ENCODE assay signal across 1 cellular context in the genomic region with DNA sequence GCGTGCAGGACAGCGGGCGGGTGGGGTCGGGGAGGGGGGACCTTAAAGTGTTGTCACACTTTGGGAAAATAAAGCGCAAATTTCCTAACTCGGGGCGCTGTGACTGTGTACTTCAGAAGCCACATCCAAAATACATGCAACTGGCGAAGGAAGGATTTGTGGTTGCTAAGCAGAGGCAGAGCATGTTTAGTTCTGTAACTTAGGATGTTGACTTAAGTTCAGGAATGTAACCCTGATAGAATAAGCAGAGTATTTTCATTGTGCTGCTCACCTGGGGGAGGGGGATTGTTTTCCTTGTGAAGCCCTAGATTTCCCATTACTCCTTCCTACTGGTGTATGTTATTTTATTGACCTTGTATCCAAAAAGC.
TF ChIP-seq lines count a peak whose summit lies in the region.

No MANE protein-coding gene starts in this region.

TF ChIP-seq in H1, 55 proteins besides CTCF, POLR2A, EP300 and RAD21:
- TF ChIP-seq RBBP5 (IDR thresholded peaks at IDR 0.05; ENCODE audit: borderline replicate concordance, low read depth, low read length) (no peak), ATF2 (IDR thresholded peaks at IDR 0.05; ENCODE audit: low read length) (no peak)
